Comparison of ENCODE assay signal across 16 cellular contexts in the genomic region with DNA sequence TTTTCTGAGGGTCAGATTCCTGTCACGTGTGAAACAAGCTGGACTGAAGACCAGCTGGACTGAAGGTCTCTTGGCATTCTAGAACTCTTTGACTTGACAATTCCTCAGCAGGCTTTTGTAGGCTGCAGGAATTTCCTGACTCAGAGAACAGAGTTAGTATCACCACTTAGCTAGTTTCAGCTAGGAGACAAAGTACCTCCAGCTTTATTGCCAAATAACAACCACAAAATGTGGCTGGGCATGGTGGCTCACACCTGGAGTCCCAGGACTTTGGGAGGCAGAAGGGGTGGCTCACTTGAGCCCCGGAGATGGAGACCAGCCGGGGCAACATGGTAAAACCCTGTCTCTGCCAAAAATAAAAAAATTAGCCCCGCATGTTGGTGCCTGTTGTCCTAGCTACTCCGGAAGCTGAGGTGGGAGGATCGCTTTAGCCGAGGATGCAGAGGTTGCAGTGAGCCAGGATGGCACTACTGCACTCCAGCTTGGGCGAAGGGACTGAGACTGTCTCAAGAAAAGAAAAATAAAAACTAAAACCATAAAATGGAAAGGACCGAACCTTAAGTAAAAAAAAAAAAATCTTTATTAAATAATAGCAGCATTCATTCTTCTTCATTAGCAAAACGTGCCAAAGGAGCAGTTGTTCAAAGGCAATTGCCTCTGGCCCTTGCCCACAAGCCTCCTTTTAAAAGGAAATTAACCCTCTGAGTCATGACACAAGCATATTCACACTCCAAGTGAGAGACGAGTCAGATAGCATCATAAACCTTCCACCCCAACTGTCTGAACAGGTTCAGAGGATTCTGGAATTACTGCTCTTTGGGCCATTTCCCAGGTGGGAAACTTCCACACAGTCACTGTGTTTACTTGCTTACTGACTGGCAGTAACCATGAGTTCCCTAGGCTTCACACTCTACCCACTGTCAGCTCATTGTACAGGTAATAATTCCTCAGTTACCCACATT.
DNase-seq lines count a peak whose midpoint lies in the region; ATAC-seq and TF ChIP-seq lines count a peak whose summit lies in the region.
"Had no signal": no experiment of that assay in that cellular context is flagged by ENCODE, and none has a peak within 500 bp of the region (broad histone marks: within the 10 kb centered on the region; RNA-seq: fewer than 3 reads in every experiment).

No MANE protein-coding gene starts in this region.

- H3K9me3 ChIP-seq in HEK293 (ENCODE audit: control insufficient read depth, insufficient read depth, low read depth, low read length) (no peaks in the 10 kb centered on the region), RWPE2 (ENCODE audit: severe bottlenecking) (no peaks in the 10 kb centered on the region)
- H3K9me3 ChIP-seq: gastroesophageal sphincter, thoracic aorta had no signal

- H3K27me3 ChIP-seq in RWPE2 (ENCODE audit: insufficient read depth, poor library complexity, severe bottlenecking) = no peaks in the 10 kb centered on the region
- H3K27me3 ChIP-seq: gastroesophageal sphincter had no signal

- POLR2A ChIA-PET in HEK293 (lab: Yijun Ruan, JAX) = interaction anchor here (0.9 kb wide), 1 partner anchor 97 kb away, joined by 3 read pairs; no protein-coding TSS in a partner anchor

- TF ChIP-seq CTCF in HEK293 (tag by site-specific recombination; IDR thresholded peaks at IDR 0.05) = no peak
- TF ChIP-seq CTCF in RWPE2 (IDR thresholded peaks at IDR 0.05; ENCODE audit: poor library complexity, severe bottlenecking) = no peak

- peak; percentile 19 for DNase-seq in EH (ENCODE audit: low read depth)
- no peak for DNase-seq in RWPE2 (ENCODE audit: low spot score)
- DNase-seq in foreskin melanocyte = peak; percentile 48
- DNase-seq in D341Med (ENCODE audit: low spot score) = no peak
- DNase-seq in nucleus accumbens (lab: John Stamatoyannopoulos, UW) = no peak
- no peak for DNase-seq in DMS79 treated with DMSO at 0.1 percent for 48 hours (lab: John Stamatoyannopoulos, UW)
- DNase-seq: activated CD4-positive, alpha-beta T cell treated with anti-CD3 and anti-CD28 coated beads, Interleukin-2, amount 50 U/mL, for 48 hours; Kasumi-1; left cardiac atrium; T-helper 17 cell had no signal

- ATAC-seq in RWPE2 (ENCODE audit: low read depth) (peak; percentile 91), GM21619 (IDR thresholded peaks at IDR 0.05; ENCODE audit: unreplicated experiment) (no peak)
- ATAC-seq: gastroesophageal sphincter; left cardiac atrium; natural killer cell treated with Interleukin-12 subunit alpha and Interleukin-12 subunit beta and Interleukin-15 and Interleukin-18, amount 100 ng/mL, for 72 hours; T-helper 17 cell had no signal

- H3K36me3 ChIP-seq in HEK293 (ENCODE audit: control insufficient read depth in 2 of 2, insufficient read depth in 1 of 2, low read length in 2 of 2) (no peaks in the 10 kb centered on the region), RWPE2 (ENCODE audit: low read depth) (no peaks in the 10 kb centered on the region)
- H3K36me3 ChIP-seq: gastroesophageal sphincter, thoracic aorta had no signal

- CTCF ChIA-PET in HEK293 (lab: Yijun Ruan, JAX) = interaction anchor here (0.6 to 0.7 kb wide), 4 partner anchors 21 to 309 kb away, joined by 3 to 5 read pairs (median 4); no protein-coding TSS in a partner anchor

- H3K27ac ChIP-seq in HEK293 (ENCODE audit: extremely low read depth, low read depth, low read length) (no peak overlapping the region), RWPE2 (ENCODE audit: poor library complexity, severe bottlenecking) (peak overlapping the region; percentile 62)
- H3K27ac ChIP-seq: C4-2B, gastroesophageal sphincter, thoracic aorta had no signal

- no peaks in the 10 kb centered on the region for H3K4me1 ChIP-seq in HEK293 (ENCODE audit: control insufficient read depth, insufficient read depth, low read length)
- H3K4me1 ChIP-seq in RWPE2 (ENCODE audit: insufficient read depth, poor library complexity, severe bottlenecking) = peaks cover 27% of the 10 kb centered on the region

- H3K4me3 ChIP-seq in HEK293 (ENCODE audit: low read depth, low read length) = no peak overlapping the region
- no peak overlapping the region for H3K4me3 ChIP-seq in RWPE2 (ENCODE audit: severe bottlenecking)
- H3K4me3 ChIP-seq: gastroesophageal sphincter, thoracic aorta had no signal

TF ChIP-seq in HEK293, 187 proteins besides CTCF, POLR2A, EP300 and RAD21:
- TF ChIP-seq, protein P1, sequence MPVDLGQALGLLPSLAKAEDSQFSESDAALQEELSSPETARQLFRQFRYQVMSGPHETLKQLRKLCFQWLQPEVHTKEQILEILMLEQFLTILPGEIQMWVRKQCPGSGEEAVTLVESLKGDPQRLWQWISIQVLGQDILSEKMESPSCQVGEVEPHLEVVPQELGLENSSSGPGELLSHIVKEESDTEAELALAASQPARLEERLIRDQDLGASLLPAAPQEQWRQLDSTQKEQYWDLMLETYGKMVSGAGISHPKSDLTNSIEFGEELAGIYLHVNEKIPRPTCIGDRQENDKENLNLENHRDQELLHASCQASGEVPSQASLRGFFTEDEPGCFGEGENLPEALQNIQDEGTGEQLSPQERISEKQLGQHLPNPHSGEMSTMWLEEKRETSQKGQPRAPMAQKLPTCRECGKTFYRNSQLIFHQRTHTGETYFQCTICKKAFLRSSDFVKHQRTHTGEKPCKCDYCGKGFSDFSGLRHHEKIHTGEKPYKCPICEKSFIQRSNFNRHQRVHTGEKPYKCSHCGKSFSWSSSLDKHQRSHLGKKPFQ (tag by site-specific recombination; IDR thresholded peaks at IDR 0.05) = peak; percentile 45; the same call in 1 of the 2 replicates
- TF ChIP-seq MZF1 (tag by site-specific recombination; IDR thresholded peaks at IDR 0.05; ENCODE audit: borderline replicate concordance) (no peak), ZNF521 (tag by site-specific recombination; IDR thresholded peaks at IDR 0.05) (no peak), ZNF624 (tag by site-specific recombination; IDR thresholded peaks at IDR 0.05) (no peak), ZNF600 (tag by site-specific recombination; IDR thresholded peaks at IDR 0.05) (no peak)
- TF ChIP-seq, protein P2, sequence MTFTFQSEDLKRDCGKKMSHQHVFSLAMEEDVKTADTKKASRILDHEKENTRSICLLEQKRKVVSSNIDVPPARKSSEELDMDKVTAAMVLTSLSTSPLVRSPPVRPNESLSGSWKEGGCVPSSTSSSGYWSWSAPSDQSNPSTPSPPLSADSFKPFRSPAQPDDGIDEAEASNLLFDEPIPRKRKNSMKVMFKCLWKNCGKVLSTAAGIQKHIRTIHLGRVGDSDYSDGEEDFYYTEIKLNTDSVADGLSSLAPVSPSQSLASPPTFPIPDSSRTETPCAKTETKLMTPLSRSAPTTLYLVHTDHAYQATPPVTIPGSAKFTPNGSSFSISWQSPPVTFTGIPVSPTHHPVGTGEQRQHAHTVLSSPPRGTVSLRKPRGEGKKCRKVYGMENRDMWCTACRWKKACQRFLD (tag by site-specific recombination; IDR thresholded peaks at IDR 0.05) = no peak

Comparison
In these comparisons a context has a peak if more than half of its experiments do, and no peak if none do; other contexts are left out.
1. DNase-seq: peak in EH (single experiment) and foreskin melanocyte (single experiment); none in RWPE2 (single experiment), D341Med (single experiment), nucleus accumbens (0 of 56) and DMS79 treated with DMSO at 0.1 percent for 48 hours (single experiment).